In genomic region chr6:45709834-45710233, GRCh38 we compare ENCODE assay signal across 9 cellular contexts.
A peak's percentile ranks its signal among the peaks of the same experiment; 100 is the strongest.
DNase-seq lines count a peak whose midpoint lies in the region; ATAC-seq and TF ChIP-seq lines count a peak whose summit lies in the region.
"Had no signal": no experiment of that assay in that cellular context is flagged by ENCODE, and none has a peak within 500 bp of the region (broad histone marks: within the 10 kb centered on the region; RNA-seq: fewer than 3 reads in every experiment).

No MANE protein-coding gene starts in this region.

- TF ChIP-seq CTCF in type B pancreatic cell (conservative IDR thresholded peaks at IDR 0.05): no peak

- H3K36me3 Mint-ChIP-seq in IgD-negative memory B cell (no peaks in the 10 kb centered on the region), type B pancreatic cell (no peaks in the 10 kb centered on the region)
- H3K36me3 Mint-ChIP-seq in effector memory CD8-positive, alpha-beta T cell (ENCODE audit: insufficient read depth): peaks cover 3% of the 10 kb centered on the region

- no peak for DNase-seq in effector memory CD8-positive, alpha-beta T cell
- no peak for DNase-seq in NCI-H2227 treated with DMSO at 0.1 percent for 48 hours (lab: John Stamatoyannopoulos, UW)
- DNase-seq in SKM-1 (lab: John Stamatoyannopoulos, UW; ENCODE audit: unreplicated experiment): no peak
- no peak for DNase-seq in G401 (ENCODE audit: low spot score)
- DNase-seq in type B pancreatic cell (ENCODE audit: extremely low spot score, unreplicated experiment): no peak
- DNase-seq: NCI-H748 treated with DMSO at 0.1 percent for 48 hours had no signal

- H3K9me3 Mint-ChIP-seq in IgD-negative memory B cell (no peaks in the 10 kb centered on the region), type B pancreatic cell (no peaks in the 10 kb centered on the region)
- H3K9me3 Mint-ChIP-seq in effector memory CD8-positive, alpha-beta T cell: no peaks in the 10 kb centered on the region

- in situ Hi-C loops in G401 (cut with HindIII; ENCODE audit: low sequenced_read_pairs): no loop called here

- H3K4me1 Mint-ChIP-seq in IgD-negative memory B cell (peaks cover 10 to 23% (median 16%) of the 10 kb centered on the region in 3 donors), type B pancreatic cell (ENCODE audit: unreplicated experiment) (peaks cover 14% of the 10 kb centered on the region)
- H3K4me1 Mint-ChIP-seq in effector memory CD8-positive, alpha-beta T cell (ENCODE audit: low read depth in 2 of 2): peaks cover 13 to 16% of the 10 kb centered on the region in 2 donors

- peak overlapping the region in 1 of 4 donors; percentile 43 for H3K4me3 Mint-ChIP-seq in IgD-negative memory B cell
- no peak overlapping the region for H3K4me3 Mint-ChIP-seq in effector memory CD8-positive, alpha-beta T cell
- no peak overlapping the region for H3K4me3 Mint-ChIP-seq in type B pancreatic cell

- H3K27me3 Mint-ChIP-seq in IgD-negative memory B cell (peaks cover 5% of the 10 kb centered on the region), type B pancreatic cell (peaks cover 2% of the 10 kb centered on the region)
- no peaks in the 10 kb centered on the region for H3K27me3 Mint-ChIP-seq in effector memory CD8-positive, alpha-beta T cell

- ATAC-seq in GM19035 (IDR thresholded peaks at IDR 0.05; ENCODE audit: unreplicated experiment): peak; percentile 57
- peak; percentile 58 for ATAC-seq in HG02588 (IDR thresholded peaks at IDR 0.05; ENCODE audit: unreplicated experiment)
- ATAC-seq in effector memory CD8-positive, alpha-beta T cell (replicated peaks): peak; percentile 39

- H3K27ac Mint-ChIP-seq in IgD-negative memory B cell: peak overlapping the region; percentile 21 to 55 (median 27)
- peak overlapping the region; percentile 45 to 78 for H3K27ac Mint-ChIP-seq in effector memory CD8-positive, alpha-beta T cell
- no peak overlapping the region for H3K27ac Mint-ChIP-seq in type B pancreatic cell
